ENCODE assay signal across 4 cellular contexts in genomic region chr3:128541246-128541645, GRCh38.
"Had no signal": no experiment of that assay in that cellular context is flagged by ENCODE, and none has a peak within 500 bp of the region (broad histone marks: within the 10 kb centered on the region; RNA-seq: fewer than 3 reads in every experiment).

No MANE protein-coding gene starts in this region.

- H3K4me3 Mint-ChIP-seq: GM23338, H9 had no signal

- H3K27ac Mint-ChIP-seq: GM23338, H9 had no signal

- DNase-seq: H9, HCEC 1CT, IMR-90 had no signal

- H3K4me3 ChIP-seq: GM23338 had no signal

- H3K4me1 Mint-ChIP-seq: GM23338, H9 had no signal

- ATAC-seq: GM23338 had no signal
